Comparison of ENCODE assay signal across 1 cellular context in the genomic region with DNA sequence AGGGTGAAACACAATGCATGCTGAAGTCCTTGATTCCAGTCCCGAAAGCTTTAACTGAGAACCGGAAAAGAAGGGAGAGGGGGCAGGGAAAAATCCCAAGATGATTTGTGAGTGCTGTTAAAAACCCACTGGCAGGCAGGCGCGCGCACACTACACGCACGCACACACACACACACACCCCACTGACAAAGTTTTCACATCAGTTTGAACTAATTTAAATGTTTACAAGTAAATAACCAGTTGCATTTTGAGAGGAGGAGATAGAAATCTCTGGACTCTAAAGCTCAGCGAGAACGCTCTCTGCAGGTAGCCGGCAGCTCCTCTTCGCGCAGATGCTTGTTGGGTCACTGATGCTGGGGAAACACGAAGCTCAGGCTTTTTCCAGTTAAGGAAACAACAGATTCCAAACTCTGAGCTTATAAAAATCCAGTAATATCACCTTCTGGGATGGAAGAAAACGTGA.
TF ChIP-seq lines count a peak whose summit lies in the region.

No MANE protein-coding gene starts in this region.

TF ChIP-seq in GM23338, 12 proteins besides CTCF, POLR2A, EP300 and RAD21:
- TF ChIP-seq ETS1 (IDR thresholded peaks at IDR 0.05) (no peak), ZNF462 (CRISPR knock-in tag; IDR thresholded peaks at IDR 0.05) (no peak), JUNB (IDR thresholded peaks at IDR 0.05; ENCODE audit: unreplicated experiment) (no peak), ZNF114 (CRISPR knock-in tag; IDR thresholded peaks at IDR 0.05) (no peak), NANOG (IDR thresholded peaks at IDR 0.05; ENCODE audit: borderline replicate concordance) (no peak)
